In genomic region chr1:34868230-34869049, GRCh38 we compare ENCODE assay signal across 30 cellular contexts. TPM values are rescaled to one million over a fixed set of nuclear protein-coding genes. Genes with fewer than 3 reads are reported as not detected.
DNase-seq lines count a peak whose midpoint lies in the region; ATAC-seq, FAIRE-seq and TF ChIP-seq lines count a peak whose summit lies in the region.
"Had no signal": no experiment of that assay in that cellular context is flagged by ENCODE, and none has a peak within 500 bp of the region (broad histone marks: within the 10 kb centered on the region; RNA-seq: fewer than 3 reads in every experiment).

No MANE protein-coding gene starts in this region.

- no peak for TF ChIP-seq RAD21 in HepG2 (CRISPR knock-in tag; IDR thresholded peaks at IDR 0.05)

- H3K4me1 Mint-ChIP-seq in activated T-helper 2 cell treated with anti-CD3 and anti-CD28 coated beads, Interferon-gamma antibody, Interleukin-2, Interleukin-4, amounts not matched to agents 10 μg/mL and 5 μg/mL and 100 μg/mL, durations not matched to agents 14 hours and 24 hours and 36 hours (ENCODE audit: low read depth): peaks cover 14% of the 10 kb centered on the region
- H3K4me1 Mint-ChIP-seq in activated CD8-positive, alpha-beta T cell treated with anti-CD3 and anti-CD28 coated beads for 36 hours (ENCODE audit: low read depth): peaks cover 26% of the 10 kb centered on the region

- H3K9me3 Mint-ChIP-seq in activated T-helper 2 cell treated with anti-CD3 and anti-CD28 coated beads, Interferon-gamma antibody, Interleukin-2, Interleukin-4, amounts not matched to agents 10 μg/mL and 5 μg/mL and 100 μg/mL, durations not matched to agents 14 hours and 24 hours and 36 hours: no peaks in the 10 kb centered on the region
- no peaks in the 10 kb centered on the region for H3K9me3 Mint-ChIP-seq in activated CD8-positive, alpha-beta T cell treated with anti-CD3 and anti-CD28 coated beads for 36 hours
- H3K9me3 Mint-ChIP-seq: activated CD4-positive, alpha-beta T cell treated with anti-CD3 and anti-CD28 coated beads, Interleukin-2, amount 10 ng/mL, durations not matched to agents 24 days and 14 days had no signal

- no peaks in the 10 kb centered on the region for H4K20me1 ChIP-seq in HepG2 (ENCODE audit: insufficient read depth, low read length)

- ATAC-seq in HepG2 (peak; percentile 37), right lobe of liver (no peak), HG02610 (IDR thresholded peaks at IDR 0.05; ENCODE audit: unreplicated experiment) (no peak)
- ATAC-seq in activated CD8-positive, alpha-beta T cell treated with anti-CD3 and anti-CD28 coated beads for 36 hours: no peak
- ATAC-seq: left colon had no signal

- no peaks in the 10 kb centered on the region for H3K79me2 ChIP-seq in HepG2 (ENCODE audit: insufficient read depth, low read length)

- in situ Hi-C loops in HepG2 (cut with HindIII; ENCODE audit: extremely low pct_ligation_motif_present, low pct_unique_long_range_greater_than_20kb): no loop called here

- no peaks in the 10 kb centered on the region for H3K36me3 Mint-ChIP-seq in activated T-helper 2 cell treated with anti-CD3 and anti-CD28 coated beads, Interferon-gamma antibody, Interleukin-2, Interleukin-4, amounts not matched to agents 10 μg/mL and 5 μg/mL and 100 μg/mL, durations not matched to agents 14 hours and 24 hours and 36 hours (ENCODE audit: low read depth)
- H3K36me3 Mint-ChIP-seq in activated CD8-positive, alpha-beta T cell treated with anti-CD3 and anti-CD28 coated beads for 36 hours (ENCODE audit: low read depth): no peaks in the 10 kb centered on the region

- intact Hi-C loops in HepG2 (cut with micrococcal nuclease; ENCODE audit: unreplicated experiment): no loop called here
- intact Hi-C loops in right lobe of liver (cut with DNase I): no loop called here
- intact Hi-C loops in activated T-helper 2 cell treated with anti-CD3 and anti-CD28 coated beads, Interferon-gamma antibody, Interleukin-2, Interleukin-4, amounts not matched to agents 10 μg/mL and 5 μg/mL and 100 μg/mL, durations not matched to agents 14 hours and 24 hours and 36 hours (cut with micrococcal nuclease): no loop called here
- intact Hi-C loops in sigmoid colon (cut with DNase I): loop anchor here (5.0 kb wide), 2 partner anchors 81 to 114 kb away; no protein-coding TSS in a partner anchor
- intact Hi-C loops in activated CD8-positive, alpha-beta T cell treated with anti-CD3 and anti-CD28 coated beads for 36 hours (cut with micrococcal nuclease): no loop called here

- H3K4me1 ChIP-seq in HepG2 (ENCODE audit: insufficient read depth, low read length): peaks cover 6% of the 10 kb centered on the region; the same call in 1 of the 2 replicates
- peaks cover 0 to 7% (median 0%) of the 10 kb centered on the region in 4 donors for H3K4me1 ChIP-seq in right lobe of liver
- H3K4me1 ChIP-seq in sigmoid colon: peaks cover 0 to 19% (median 12%) of the 10 kb centered on the region in 4 donors
- H3K4me1 ChIP-seq: colonic mucosa, prostate gland had no signal

- POLR2A ChIA-PET in HepG2 (lab: Yijun Ruan, JAX): interaction anchor here (1.3 kb wide), 1 partner anchor 9 kb away, joined by 6 read pairs; the partner anchor contains the start of gene SMIM12
- POLR2A ChIA-PET in activated CD8-positive, alpha-beta T cell treated with anti-CD3 and anti-CD28 coated beads for 36 hours (lab: Charles Lee): interaction anchor here (0.9 to 3.0 kb wide), 2 partner anchors 9 to 15 kb away, joined by 3 to 13 read pairs; partner anchors contain the start of gene SMIM12

- H3K27me3 Mint-ChIP-seq in activated T-helper 2 cell treated with anti-CD3 and anti-CD28 coated beads, Interferon-gamma antibody, Interleukin-2, Interleukin-4, amounts not matched to agents 10 μg/mL and 5 μg/mL and 100 μg/mL, durations not matched to agents 14 hours and 24 hours and 36 hours (ENCODE audit: low read depth): peaks cover 31% of the 10 kb centered on the region
- peaks cover 10% of the 10 kb centered on the region for H3K27me3 Mint-ChIP-seq in activated CD8-positive, alpha-beta T cell treated with anti-CD3 and anti-CD28 coated beads for 36 hours

- CTCF ChIA-PET in HepG2 (lab: Yijun Ruan, JAX; ENCODE audit: low intra/inter-chr PET ratio, low total read pairs): no interaction called here
- CTCF ChIA-PET in activated CD8-positive, alpha-beta T cell treated with anti-CD3 and anti-CD28 coated beads for 36 hours (lab: Charles Lee): interaction anchor here (2.1 to 5.3 kb wide), 2 partner anchors 8 to 14 kb away, joined by 11 to 82 read pairs; partner anchors contain the start of gene SMIM12

- no TSS peak for BruUV-seq in HepG2 (replicated peaks; lab: Mats Ljungman, UMichigan)

- H3K4me3 ChIP-seq in HepG2 (replicated peaks in 1 of 3; ENCODE audit: insufficient read depth in 1 of 3, low read depth in 2 of 3, low read length in 3 of 3): no peak overlapping the region
- no peak overlapping the region for H3K4me3 ChIP-seq in right lobe of liver
- no peak overlapping the region for H3K4me3 ChIP-seq in sigmoid colon
- H3K4me3 ChIP-seq: colonic mucosa, PC-9, prostate gland, tibial nerve had no signal

- H3K9me3 ChIP-seq in HepG2 (ENCODE audit: low read length): no peaks in the 10 kb centered on the region
- H3K9me3 ChIP-seq in right lobe of liver: no peaks in the 10 kb centered on the region
- H3K9me3 ChIP-seq in sigmoid colon: no peaks in the 10 kb centered on the region
- H3K9me3 ChIP-seq: colonic mucosa, prostate gland, tibial nerve had no signal

- TF ChIP-seq EP300 in HepG2 (IDR thresholded peaks at IDR 0.05; ENCODE audit: low read depth in 2 of 2, low read length in 2 of 2) (no peak), HepG2 (CRISPR knock-in tag; IDR thresholded peaks at IDR 0.05; ENCODE audit: borderline replicate concordance) (no peak), sigmoid colon (IDR thresholded peaks at IDR 0.05) (no peak)

- DNase-seq in HepG2 (ENCODE audit: low spot score) (no peak), right lobe of liver (no peak), mesenteric fat pad (ENCODE audit: low spot score) (peak; percentile 81), NCI-H1436 (lab: John Stamatoyannopoulos, UW) (no peak), sigmoid colon (no peak)
- no peak for DNase-seq in activated T-helper 2 cell treated with anti-CD3 and anti-CD28 coated beads, Interferon-gamma antibody, Interleukin-2, Interleukin-4, amounts not matched to agents 10 μg/mL and 5 μg/mL and 100 μg/mL, durations not matched to agents 14 hours and 24 hours and 36 hours (ENCODE audit: low spot score)
- no peak for DNase-seq in activated CD8-positive, alpha-beta T cell treated with anti-CD3 and anti-CD28 coated beads for 36 hours
- DNase-seq: ACHN; activated CD4-positive, alpha-beta T cell treated with anti-CD3 and anti-CD28 coated beads, Interleukin-2, amount 10 ng/mL, durations not matched to agents 24 days and 14 days; activated naive CD4-positive, alpha-beta T cell treated with anti-CD3 and anti-CD28 coated beads, Interleukin-2, amount 50 U/mL, for 16 hours; aorta; colonic mucosa; COR-L47; DMS79; effector memory CD4-positive, alpha-beta T cell; erythroblast; HCEC 1CT; left colon; NCI-H146; NCI-H226; NCI-H526 treated with DMSO at 0.1 percent for 48 hours; occipital lobe; PC-9; stimulated activated CD4-positive, alpha-beta T cell treated with anti-CD3 and anti-CD28 coated beads, Interleukin-4, amount 100 ng/mL, for 1 hour; T1000; WERI-Rb-1 had no signal

- H3K4me3 Mint-ChIP-seq in activated T-helper 2 cell treated with anti-CD3 and anti-CD28 coated beads, Interferon-gamma antibody, Interleukin-2, Interleukin-4, amounts not matched to agents 10 μg/mL and 5 μg/mL and 100 μg/mL, durations not matched to agents 14 hours and 24 hours and 36 hours (ENCODE audit: low read depth): peak overlapping the region; percentile 22
- H3K4me3 Mint-ChIP-seq in activated CD8-positive, alpha-beta T cell treated with anti-CD3 and anti-CD28 coated beads for 36 hours: no peak overlapping the region

- TF ChIP-seq POLR2A in HepG2 (IDR thresholded peaks at IDR 0.05; ENCODE audit: insufficient read depth in 1 of 2, low read depth in 2 of 2, low read length in 2 of 2) (no peak), right lobe of liver (IDR thresholded peaks at IDR 0.05) (no peak), sigmoid colon (IDR thresholded peaks at IDR 0.05) (no peak)

- TF ChIP-seq CTCF in HepG2 (CRISPR knock-in tag; IDR thresholded peaks at IDR 0.05): no peak
- TF ChIP-seq CTCF in right lobe of liver (IDR thresholded peaks at IDR 0.05): no peak
- TF ChIP-seq CTCF in sigmoid colon (IDR thresholded peaks at IDR 0.05): no peak
- TF ChIP-seq CTCF in activated CD8-positive, alpha-beta T cell treated with anti-CD3 and anti-CD28 coated beads for 36 hours (IDR thresholded peaks at IDR 0.05): no peak

- no peak overlapping the region for H3K9ac ChIP-seq in HepG2 (ENCODE audit: insufficient read depth, low read depth, low read length)

- peaks cover 1 to 33% of the 10 kb centered on the region in 2 experiments for H3K27me3 ChIP-seq in HepG2 (ENCODE audit: control insufficient read depth in 1 of 2, insufficient read depth in 2 of 2, low read length in 2 of 2)
- no peaks in the 10 kb centered on the region for H3K27me3 ChIP-seq in right lobe of liver
- no peaks in the 10 kb centered on the region for H3K27me3 ChIP-seq in sigmoid colon
- H3K27me3 ChIP-seq: colonic mucosa had no signal

- H3K27ac Mint-ChIP-seq in activated T-helper 2 cell treated with anti-CD3 and anti-CD28 coated beads, Interferon-gamma antibody, Interleukin-2, Interleukin-4, amounts not matched to agents 10 μg/mL and 5 μg/mL and 100 μg/mL, durations not matched to agents 14 hours and 24 hours and 36 hours: no peak overlapping the region
- H3K27ac Mint-ChIP-seq in activated CD8-positive, alpha-beta T cell treated with anti-CD3 and anti-CD28 coated beads for 36 hours: no peak overlapping the region

- H2AFZ ChIP-seq in HepG2 (ENCODE audit: low read length): no peak overlapping the region
- H2AFZ ChIP-seq: PC-9 had no signal

- WGBS in HepG2 (ENCODE audit: low lambda C conversion rate): 76% methylated on average over 15 of the region's 44 CpGs
- 59% methylated on average over 3 of the region's 44 CpGs for WGBS in right lobe of liver (ENCODE audit: insufficient coverage, low coverage, low lambda C conversion rate, missing lambda C conversion rate)
- WGBS in sigmoid colon, 2 donors: 94 to 95% methylated on average over 44 of the region's 44 CpGs

- H3K4me2 ChIP-seq in HepG2 (ENCODE audit: low read depth, low read length): no peak overlapping the region
- H3K4me2 ChIP-seq: PC-9 had no signal

- H3K36me3 ChIP-seq in HepG2 (replicated peaks in 1 of 2; ENCODE audit: control insufficient read depth in 1 of 2, insufficient read depth in 2 of 2, low read length in 2 of 2): no peaks in the 10 kb centered on the region
- no peaks in the 10 kb centered on the region for H3K36me3 ChIP-seq in right lobe of liver
- no peaks in the 10 kb centered on the region for H3K36me3 ChIP-seq in sigmoid colon
- H3K36me3 ChIP-seq: colonic mucosa, prostate gland, tibial nerve had no signal

- FAIRE-seq in HepG2 (lab: Jason Lieb, UNC): no peak
- FAIRE-seq: G401.6 had no signal

- H3K27ac ChIP-seq in HepG2 (ENCODE audit: extremely low read length, insufficient read depth, low read length) (no peak overlapping the region), right lobe of liver (no peak overlapping the region), sigmoid colon (no peak overlapping the region)
- H3K27ac ChIP-seq: colonic mucosa, PC-9, prostate gland, tibial nerve, WERI-Rb-1 had no signal

RNA-seq across cellular contexts. Expression of gene SMIM12, which starts 8.9 kb away (rescaled TPM):
- 41.3 and 42.9 TPM in 2 replicates for total RNA-seq in HepG2 (2016; rRNA removed; fragmentation: Illumina TruSeq; extraction: Trizol)
- 15.1 and 27.5 TPM in 2 replicates for total RNA-seq in HepG2 (2016; cell fraction: cytosol; rRNA removed; fragmentation: Illumina TruSeq; extraction: Trizol; ENCODE audit: low read depth)
- 40.6 and 42.9 TPM in 2 replicates for total RNA-seq in HepG2 (2016; cell fraction: insoluble cytoplasmic fraction; rRNA removed; fragmentation: Illumina TruSeq; extraction: Trizol)
- 42.0 and 47.5 TPM in 2 replicates for total RNA-seq in HepG2 (2016; cell fraction: membrane; rRNA removed; fragmentation: Illumina TruSeq; extraction: Trizol)
- total RNA-seq in HepG2 (2016; cell fraction: nucleus; rRNA removed; fragmentation: Illumina TruSeq; extraction: Trizol): 23.9 and 25.7 TPM in 2 replicates
- 20.1 and 22.2 TPM in 2 replicates for polyA plus RNA-seq in HepG2 (2011; rRNA removed)
- 29.6 and 31.2 TPM in 2 replicates for polyA plus RNA-seq in HepG2 (2011; cell fraction: cytosol; rRNA removed)
- 12.6 and 15.2 TPM in 2 replicates for polyA plus RNA-seq in HepG2 (2011; cell fraction: nucleus; rRNA removed)
- 17.0 and 17.5 TPM in 2 replicates for polyA plus RNA-seq in HepG2 (2012)
- 24.1 and 40.1 TPM in 2 replicates for polyA plus RNA-seq in HepG2 (2016; cell fraction: cytosol; fragmentation: Illumina TruSeq; extraction: Trizol; ENCODE audit: low read depth)
- polyA plus RNA-seq in HepG2 (2016; cell fraction: insoluble cytoplasmic fraction; fragmentation: Illumina TruSeq; extraction: Trizol; ENCODE audit: low read depth): 40.1 and 44.7 TPM in 2 replicates
- polyA plus RNA-seq in HepG2 (2016; cell fraction: membrane; fragmentation: Illumina TruSeq; extraction: Trizol; ENCODE audit: low read depth): 35.5 and 47.5 TPM in 2 replicates
- polyA plus RNA-seq in HepG2 (2016; cell fraction: nucleus; fragmentation: Illumina TruSeq; extraction: Trizol; ENCODE audit: insufficient read depth, low read depth): 41.8 TPM in 2 replicates
- 24.8 and 45.0 TPM in 2 replicates for polyA minus RNA-seq in HepG2 (2011; rRNA and poly(A)+ RNA removed; ENCODE audit: low replicate concordance)
- 8.2 and 10.0 TPM in 2 replicates for polyA minus RNA-seq in HepG2 (2011; cell fraction: cytosol; rRNA and poly(A)+ RNA removed)
- polyA minus RNA-seq in HepG2 (2011; cell fraction: nucleus; rRNA and poly(A)+ RNA removed): 12.9 and 17.4 TPM in 2 replicates
- 10 to 100 TPM; 30.5 to 45.7 (median 32.2) TPM for total RNA-seq in right lobe of liver
- total RNA-seq in activated T-helper 2 cell treated with anti-CD3 and anti-CD28 coated beads, Interferon-gamma antibody, Interleukin-2, Interleukin-4, amounts not matched to agents 10 μg/mL and 5 μg/mL and 100 μg/mL, durations not matched to agents 14 hours and 24 hours and 36 hours: 58.7 and 59.3 TPM in 2 replicates
- total RNA-seq in mesenteric fat pad: 57.0 TPM
- total RNA-seq in sigmoid colon: 10 to 100 TPM; 18.0 to 25.3 (median 23.7) TPM
- polyA plus RNA-seq in sigmoid colon: 10 to 100 TPM; 43.2 to 63.1 (median 45.1) TPM
- 10 to 100 TPM; 36.6 to 37.5 TPM for total RNA-seq in activated CD8-positive, alpha-beta T cell treated with anti-CD3 and anti-CD28 coated beads for 36 hours
